ENCODE assay signal across 10 cellular contexts in genomic region chr2:12167525-12168317, GRCh38.
DNase-seq lines count a peak whose midpoint lies in the region; ATAC-seq and TF ChIP-seq lines count a peak whose summit lies in the region.
"Had no signal": no experiment of that assay in that cellular context is flagged by ENCODE, and none has a peak within 500 bp of the region (broad histone marks: within the 10 kb centered on the region; RNA-seq: fewer than 3 reads in every experiment).

No MANE protein-coding gene starts in this region.

- peaks cover 6 to 20% of the 10 kb centered on the region in 2 donors for H3K4me1 ChIP-seq in thyroid gland

- no peak overlapping the region for H3K27ac ChIP-seq in thyroid gland

- TF ChIP-seq CTCF in thyroid gland (IDR thresholded peaks at IDR 0.05) = peak in 2 of 6 experiments; percentile 17 to 20

- POLR2A ChIA-PET in activated CD4-positive, alpha-beta T cell treated with anti-CD3 and anti-CD28 coated beads for 36 hours (lab: Charles Lee) = no interaction called here

- no peaks in the 10 kb centered on the region for H3K36me3 ChIP-seq in thyroid gland

- no peak overlapping the region for H3K4me3 ChIP-seq in thyroid gland (replicated peaks in 1 of 3)

- H3K9me3 Mint-ChIP-seq in activated CD4-positive, alpha-beta T cell treated with anti-CD3 and anti-CD28 coated beads for 36 hours (ENCODE audit: low read depth) = no peaks in the 10 kb centered on the region
- no peaks in the 10 kb centered on the region for H3K9me3 Mint-ChIP-seq in activated CD4-positive, alpha-beta T cell treated with anti-CD3 and anti-CD28 coated beads, Interleukin-2, amount 10 ng/mL, durations not matched to agents 24 days and 14 days
- H3K9me3 Mint-ChIP-seq in activated T-helper 17 cell treated with anti-CD3 and anti-CD28 coated beads, Interleukin-2, amount 50 U/mL, for 72 hours = no peaks in the 10 kb centered on the region
- no peaks in the 10 kb centered on the region for H3K9me3 Mint-ChIP-seq in effector memory CD8-positive, alpha-beta T cell
- H3K9me3 Mint-ChIP-seq: activated CD4-positive, alpha-beta T cell treated with anti-CD3 and anti-CD28 coated beads, Interleukin-2, amount 10 ng/mL, durations not matched to agents 7 days and 5 days; memory B cell had no signal

- no peak for ATAC-seq in activated CD4-positive, alpha-beta T cell treated with anti-CD3 and anti-CD28 coated beads for 36 hours
- no peak for ATAC-seq in activated T-helper 17 cell treated with anti-CD3 and anti-CD28 coated beads, Interleukin-2, amount 50 U/mL, for 72 hours (replicated peaks)
- ATAC-seq in left colon = peak; percentile 64
- no peak for ATAC-seq in effector memory CD8-positive, alpha-beta T cell (replicated peaks)
- no peak for ATAC-seq in HG03571 (IDR thresholded peaks at IDR 0.05; ENCODE audit: unreplicated experiment)
- ATAC-seq in HG02884 (IDR thresholded peaks at IDR 0.05; ENCODE audit: unreplicated experiment) = no peak

- H3K27me3 ChIP-seq in thyroid gland = no peaks in the 10 kb centered on the region

- no peak overlapping the region for H3K4me3 Mint-ChIP-seq in activated CD4-positive, alpha-beta T cell treated with anti-CD3 and anti-CD28 coated beads for 36 hours
- H3K4me3 Mint-ChIP-seq in activated CD4-positive, alpha-beta T cell treated with anti-CD3 and anti-CD28 coated beads, Interleukin-2, amount 10 ng/mL, durations not matched to agents 24 days and 14 days = no peak overlapping the region
- no peak overlapping the region for H3K4me3 Mint-ChIP-seq in activated T-helper 17 cell treated with anti-CD3 and anti-CD28 coated beads, Interleukin-2, amount 50 U/mL, for 72 hours
- no peak overlapping the region for H3K4me3 Mint-ChIP-seq in effector memory CD8-positive, alpha-beta T cell
- H3K4me3 Mint-ChIP-seq: activated CD4-positive, alpha-beta T cell treated with anti-CD3 and anti-CD28 coated beads, Interleukin-2, amount 10 ng/mL, durations not matched to agents 7 days and 5 days; memory B cell had no signal

- WGBS in thyroid gland, 2 donors = 83 to 84% methylated on average over 12 to 13 of the region's 13 CpGs

- H3K4me1 Mint-ChIP-seq in activated CD4-positive, alpha-beta T cell treated with anti-CD3 and anti-CD28 coated beads for 36 hours = peaks cover 30% of the 10 kb centered on the region
- H3K4me1 Mint-ChIP-seq in activated CD4-positive, alpha-beta T cell treated with anti-CD3 and anti-CD28 coated beads, Interleukin-2, amount 10 ng/mL, durations not matched to agents 24 days and 14 days = peaks cover 21% of the 10 kb centered on the region
- H3K4me1 Mint-ChIP-seq in activated T-helper 17 cell treated with anti-CD3 and anti-CD28 coated beads, Interleukin-2, amount 50 U/mL, for 72 hours = peaks cover 15% of the 10 kb centered on the region
- peaks cover 8 to 9% of the 10 kb centered on the region in 2 donors for H3K4me1 Mint-ChIP-seq in effector memory CD8-positive, alpha-beta T cell (ENCODE audit: low read depth in 2 of 2)

- no peaks in the 10 kb centered on the region for H3K36me3 Mint-ChIP-seq in activated CD4-positive, alpha-beta T cell treated with anti-CD3 and anti-CD28 coated beads for 36 hours (ENCODE audit: low read depth)
- no peaks in the 10 kb centered on the region for H3K36me3 Mint-ChIP-seq in activated CD4-positive, alpha-beta T cell treated with anti-CD3 and anti-CD28 coated beads, Interleukin-2, amount 10 ng/mL, durations not matched to agents 24 days and 14 days (ENCODE audit: low read depth)
- H3K36me3 Mint-ChIP-seq in activated T-helper 17 cell treated with anti-CD3 and anti-CD28 coated beads, Interleukin-2, amount 50 U/mL, for 72 hours (ENCODE audit: low read depth) = peaks cover 6% of the 10 kb centered on the region
- no peaks in the 10 kb centered on the region for H3K36me3 Mint-ChIP-seq in effector memory CD8-positive, alpha-beta T cell (ENCODE audit: insufficient read depth)
- H3K36me3 Mint-ChIP-seq: memory B cell had no signal

- intact Hi-C loops in activated CD4-positive, alpha-beta T cell treated with anti-CD3 and anti-CD28 coated beads for 36 hours (cut with DNase I, micrococcal nuclease) = no loop called here
- intact Hi-C loops in activated CD4-positive, alpha-beta T cell treated with anti-CD3 and anti-CD28 coated beads, Interleukin-2, amount 10 ng/mL, durations not matched to agents 24 days and 14 days (cut with micrococcal nuclease) = no loop called here
- intact Hi-C loops in left colon (cut with DNase I, micrococcal nuclease) = no loop called here
- intact Hi-C loops in thyroid gland (cut with DNase I) = no loop called here

- peak; percentile 20 for DNase-seq in activated CD4-positive, alpha-beta T cell treated with anti-CD3 and anti-CD28 coated beads for 36 hours
- DNase-seq in activated CD4-positive, alpha-beta T cell treated with anti-CD3 and anti-CD28 coated beads, Interleukin-2, amount 10 ng/mL, durations not matched to agents 24 days and 14 days = no peak
- DNase-seq in left colon (peak in 1 of 2 donors; percentile 19), thyroid gland (peak; percentile 15 to 16)
- no peak for DNase-seq in effector memory CD8-positive, alpha-beta T cell
- DNase-seq: activated CD4-positive, alpha-beta T cell treated with anti-CD3 and anti-CD28 coated beads, Interleukin-2, amount 10 ng/mL, durations not matched to agents 7 days and 5 days had no signal

- no peaks in the 10 kb centered on the region for H3K9me3 ChIP-seq in thyroid gland

- CTCF ChIA-PET in activated CD4-positive, alpha-beta T cell treated with anti-CD3 and anti-CD28 coated beads for 36 hours (lab: Charles Lee) = interaction anchor here (0.7 kb wide), 1 partner anchor 548 kb away, joined by 3 read pairs; no protein-coding TSS in a partner anchor

- TF ChIP-seq POLR2A in thyroid gland (IDR thresholded peaks at IDR 0.05) = no peak

- H3K27me3 Mint-ChIP-seq in activated CD4-positive, alpha-beta T cell treated with anti-CD3 and anti-CD28 coated beads for 36 hours = peaks cover 5% of the 10 kb centered on the region
- peaks cover 5% of the 10 kb centered on the region for H3K27me3 Mint-ChIP-seq in activated CD4-positive, alpha-beta T cell treated with anti-CD3 and anti-CD28 coated beads, Interleukin-2, amount 10 ng/mL, durations not matched to agents 24 days and 14 days
- H3K27me3 Mint-ChIP-seq in activated T-helper 17 cell treated with anti-CD3 and anti-CD28 coated beads, Interleukin-2, amount 50 U/mL, for 72 hours = no peaks in the 10 kb centered on the region
- H3K27me3 Mint-ChIP-seq in effector memory CD8-positive, alpha-beta T cell = peaks cover 16 to 17% of the 10 kb centered on the region in 2 donors
- H3K27me3 Mint-ChIP-seq: memory B cell had no signal

- H3K27ac Mint-ChIP-seq in activated CD4-positive, alpha-beta T cell treated with anti-CD3 and anti-CD28 coated beads for 36 hours = no peak overlapping the region
- H3K27ac Mint-ChIP-seq in activated CD4-positive, alpha-beta T cell treated with anti-CD3 and anti-CD28 coated beads, Interleukin-2, amount 10 ng/mL, durations not matched to agents 24 days and 14 days = no peak overlapping the region
- peak overlapping the region; percentile 94 for H3K27ac Mint-ChIP-seq in activated T-helper 17 cell treated with anti-CD3 and anti-CD28 coated beads, Interleukin-2, amount 50 U/mL, for 72 hours
- no peak overlapping the region for H3K27ac Mint-ChIP-seq in effector memory CD8-positive, alpha-beta T cell
- H3K27ac Mint-ChIP-seq: activated CD4-positive, alpha-beta T cell treated with anti-CD3 and anti-CD28 coated beads, Interleukin-2, amount 10 ng/mL, durations not matched to agents 7 days and 5 days; memory B cell had no signal

Comparison
In these comparisons a context has a peak if more than half of its experiments do, and no peak if none do; other contexts are left out.
1. DNase-seq: peak in activated CD4-positive, alpha-beta T cell treated with anti-CD3 and anti-CD28 coated beads for 36 hours (single experiment) and thyroid gland (2 of 2); none in activated CD4-positive, alpha-beta T cell treated with anti-CD3 and anti-CD28 coated beads, Interleukin-2, amount 10 ng/mL, durations not matched to agents 24 days and 14 days (single experiment) and effector memory CD8-positive, alpha-beta T cell (0 of 3).